In genomic region chr4:87985887-87986200, GRCh38 we compare ENCODE assay signal across 10 cellular contexts. TPM values are rescaled to one million over a fixed set of nuclear protein-coding genes. Genes with fewer than 3 reads are reported as not detected.
DNase-seq lines count a peak whose midpoint lies in the region; ATAC-seq, FAIRE-seq and TF ChIP-seq lines count a peak whose summit lies in the region.
"Had no signal": no experiment of that assay in that cellular context is flagged by ENCODE, and none has a peak within 500 bp of the region (broad histone marks: within the 10 kb centered on the region; RNA-seq: fewer than 3 reads in every experiment).

No MANE protein-coding gene starts in this region.

- no peaks in the 10 kb centered on the region for H3K9me3 Mint-ChIP-seq in CD4-positive, alpha-beta T cell
- H3K9me3 Mint-ChIP-seq in type B pancreatic cell: no peaks in the 10 kb centered on the region

- H2AFZ ChIP-seq in KMS-11 (ENCODE audit: low read depth): peak overlapping the region; percentile 24; the same call in 1 of the 2 replicates
- peak overlapping the region; percentile 48; the same call in 1 of the 2 replicates for H2AFZ ChIP-seq in H1 (ENCODE audit: low read length)

- CTCF ChIA-PET in CD4-positive, alpha-beta T cell (lab: Charles Lee): interaction anchor here (0.5 to 1.1 kb wide), 2 partner anchors 30 to 825 kb away, joined by 3 read pairs; no protein-coding TSS in a partner anchor
- CTCF ChIA-PET in H1 (lab: Charles Lee; ENCODE audit: partially characterized antibody): interaction anchor here (0.7 to 3.7 kb wide), 26 partner anchors 8 to 226 kb away, joined by 3 to 22 read pairs (median 4); partner anchors contain the start of gene SPP1

- H3K79me1 ChIP-seq in H1 (ENCODE audit: low read depth, low read length): no peaks in the 10 kb centered on the region

- H3K18ac ChIP-seq in H1 (ENCODE audit: extremely low read depth, low read length): no peak overlapping the region

- intact Hi-C loops in CD4-positive, alpha-beta T cell (cut with DNase I, micrococcal nuclease): no loop called here
- intact Hi-C loops in ovary (cut with DNase I): no loop called here

- peaks cover 17% of the 10 kb centered on the region for H3K27me3 Mint-ChIP-seq in CD4-positive, alpha-beta T cell
- H3K27me3 Mint-ChIP-seq in type B pancreatic cell: no peaks in the 10 kb centered on the region

- no peaks in the 10 kb centered on the region for H3K9me3 ChIP-seq in CD4-positive, alpha-beta T cell (ENCODE audit: control insufficient read depth, low read length)
- H3K9me3 ChIP-seq in H1 (ENCODE audit: insufficient read depth in 2 of 2, low read depth in 1 of 2, low read length in 1 of 2): no peaks in the 10 kb centered on the region
- H3K9me3 ChIP-seq in ovary: no peaks in the 10 kb centered on the region

- TF ChIP-seq EP300 in H1 (IDR thresholded peaks at IDR 0.05; ENCODE audit: borderline replicate concordance in 1 of 2, low read depth in 2 of 2, low read length in 2 of 2) (no peak), ovary (IDR thresholded peaks at IDR 0.05) (no peak)

- H4K5ac ChIP-seq in H1 (ENCODE audit: insufficient read length, low read depth, low read length): no peak overlapping the region

- WGBS in H1 (ENCODE audit: extremely low coverage in 1 of 2, insufficient coverage in 1 of 2, insufficient read length in 1 of 2, insufficient replicate concordance in 2 of 2, low coverage in 1 of 2, low lambda C conversion rate in 2 of 2, missing lambda C conversion rate in 1 of 2), 2 experiments: 57% methylated on average over 4 of the region's 4 CpGs; no CpG with 5 or more reads in 1 of the 2 experiments
- 54 to 75% (median 61%) methylated on average over 4 of the region's 4 CpGs for WGBS in ovary, 3 donors

- no peak overlapping the region for H3K4me3 Mint-ChIP-seq in CD4-positive, alpha-beta T cell
- no peak overlapping the region for H3K4me3 Mint-ChIP-seq in type B pancreatic cell

- H2BK12ac ChIP-seq in H1 (ENCODE audit: low read depth, low read length): no peak overlapping the region

- POLR2A ChIA-PET in CD4-positive, alpha-beta T cell (lab: Charles Lee): no interaction called here
- POLR2A ChIA-PET in H1 (lab: Charles Lee; ENCODE audit: partially characterized antibody): interaction anchor here (1.0 to 1.8 kb wide), 7 partner anchors 12 to 84 kb away, joined by 3 to 6 read pairs (median 4); no protein-coding TSS in a partner anchor

- no peak overlapping the region for H3K4me3 ChIP-seq in KMS-11 (IDR thresholded peaks at IDR 0.05; ENCODE audit: insufficient read depth, low read depth, low read length)
- H3K4me3 ChIP-seq in H1 (ENCODE audit: extremely low read depth in 1 of 4, insufficient read depth in 2 of 4, low read depth in 3 of 4, low read length in 4 of 4): no peak overlapping the region
- H3K4me3 ChIP-seq in ovary: no peak overlapping the region

- H4K20me1 ChIP-seq in KMS-11 (ENCODE audit: insufficient read depth): no peaks in the 10 kb centered on the region
- no peaks in the 10 kb centered on the region for H4K20me1 ChIP-seq in H1 (replicated peaks in 1 of 2; ENCODE audit: control insufficient read depth in 1 of 2, insufficient read depth in 2 of 2, low read length in 2 of 2)

- TF ChIP-seq POLR2A in H1 (IDR thresholded peaks at IDR 0.05; ENCODE audit: control extremely low read depth in 1 of 2, low read depth in 2 of 2, low read length in 2 of 2) (no peak), ovary (IDR thresholded peaks at IDR 0.05) (no peak)

- no peaks in the 10 kb centered on the region for H3K36me3 ChIP-seq in KMS-11 (ENCODE audit: insufficient read depth)
- H3K36me3 ChIP-seq in H1 (ENCODE audit: control insufficient read depth in 2 of 4, insufficient read depth in 4 of 4, low read length in 3 of 4): no peaks in the 10 kb centered on the region
- no peaks in the 10 kb centered on the region for H3K36me3 ChIP-seq in ovary

- TF ChIP-seq CTCF in CD4-positive, alpha-beta T cell (IDR thresholded peaks at IDR 0.05): peak; percentile 5
- TF ChIP-seq CTCF in KMS-11 (conservative IDR thresholded peaks at IDR 0.05; ENCODE audit: low read depth, low read length) (peak; percentile 35; the same call in 1 of the 2 replicates), H1 (IDR thresholded peaks at IDR 0.05; ENCODE audit: control extremely low read depth in 1 of 3, insufficient read depth in 1 of 3, low read depth in 1 of 3, low read length in 3 of 3) (no peak), type B pancreatic cell (conservative IDR thresholded peaks at IDR 0.05) (peak; percentile 5), ovary (IDR thresholded peaks at IDR 0.05) (no peak)

- H3K79me2 ChIP-seq in KMS-11 (ENCODE audit: insufficient read depth, low read depth) (no peaks in the 10 kb centered on the region), H1 (ENCODE audit: control insufficient read depth in 1 of 2, insufficient read depth in 2 of 2, low read length in 2 of 2) (no peaks in the 10 kb centered on the region)

- TF ChIP-seq RAD21 in H1 (IDR thresholded peaks at IDR 0.05 in 1 of 2, conservative IDR thresholded peaks at IDR 0.05 in 1 of 2; ENCODE audit: low read depth in 2 of 2, low read length in 2 of 2): no peak

- H2AK5ac ChIP-seq in H1 (ENCODE audit: low read depth, low read length): no peak overlapping the region

- H3K27ac ChIP-seq in CD4-positive, alpha-beta T cell (ENCODE audit: low read depth, low read length): no peak overlapping the region
- H3K27ac ChIP-seq in KMS-11 (no peak overlapping the region), H1 (ENCODE audit: low read depth, low read length) (no peak overlapping the region), ovary (no peak overlapping the region)

- H3K36me3 Mint-ChIP-seq in CD4-positive, alpha-beta T cell (ENCODE audit: low read depth): no peaks in the 10 kb centered on the region
- no peaks in the 10 kb centered on the region for H3K36me3 Mint-ChIP-seq in type B pancreatic cell

- H3K4me1 Mint-ChIP-seq in CD4-positive, alpha-beta T cell (ENCODE audit: low read depth): no peaks in the 10 kb centered on the region
- H3K4me1 Mint-ChIP-seq in type B pancreatic cell (ENCODE audit: unreplicated experiment): no peaks in the 10 kb centered on the region

- peaks cover 4% of the 10 kb centered on the region for H3K27me3 ChIP-seq in CD4-positive, alpha-beta T cell (ENCODE audit: control insufficient read depth, insufficient read depth, low read length)
- H3K27me3 ChIP-seq in KMS-11 (ENCODE audit: insufficient read depth, low read depth) (no peaks in the 10 kb centered on the region), H1 (replicated peaks in 1 of 4; ENCODE audit: control insufficient read depth in 3 of 4, extremely low read depth in 1 of 4, insufficient read depth in 3 of 4, low read length in 3 of 4) (no peaks in the 10 kb centered on the region), ovary (peaks cover 1% of the 10 kb centered on the region)

- no peak overlapping the region for H3K4ac ChIP-seq in H1 (replicated peaks; ENCODE audit: insufficient read length, low read depth, low read length)

- DNase-seq in CD4-positive, alpha-beta T cell: no peak
- DNase-seq in H1 (ENCODE audit: low read depth in 1 of 2, low spot score in 2 of 2) (no peak), type B pancreatic cell (ENCODE audit: extremely low spot score, unreplicated experiment) (no peak), DMS153 (lab: John Stamatoyannopoulos, UW) (no peak), ovary (no peak)
- DNase-seq: NCI-H446 treated with DMSO at 0.1 percent for 48 hours, SIG-M5 had no signal

- no peak overlapping the region for H3K14ac ChIP-seq in H1 (ENCODE audit: insufficient read length)

- H3K56ac ChIP-seq in H1 (replicated peaks; ENCODE audit: insufficient read length, low read depth, low read length): no peak overlapping the region

- no peak overlapping the region for H3K23ac ChIP-seq in H1 (ENCODE audit: insufficient read length)

- no peak overlapping the region for H4K91ac ChIP-seq in H1 (replicated peaks; ENCODE audit: insufficient read length, low read length)

- H3K4me1 ChIP-seq in KMS-11 (ENCODE audit: low read depth, poor library complexity, severe bottlenecking) (no peaks in the 10 kb centered on the region), H1 (replicated peaks in 1 of 4; ENCODE audit: control insufficient read depth in 3 of 4, insufficient read depth in 4 of 4, low read length in 3 of 4) (peaks cover 0 to 5% (median under 1%) of the 10 kb centered on the region in 4 experiments; a peak in 3 of 7 replicates), ovary (ENCODE audit: insufficient read depth) (no peaks in the 10 kb centered on the region)

- H3K4me2 ChIP-seq in KMS-11: no peak overlapping the region
- H3K4me2 ChIP-seq in H1 (ENCODE audit: insufficient read depth in 1 of 2, low read depth in 2 of 2, low read length in 2 of 2): no peak overlapping the region

- no peak overlapping the region for H2BK20ac ChIP-seq in H1 (ENCODE audit: low read length)

- no peak overlapping the region for H3K27ac Mint-ChIP-seq in CD4-positive, alpha-beta T cell
- no peak overlapping the region for H3K27ac Mint-ChIP-seq in type B pancreatic cell

- no peak overlapping the region for H2BK5ac ChIP-seq in H1 (ENCODE audit: low read depth, low read length)

- ATAC-seq in CD4-positive, alpha-beta T cell (ENCODE audit: poor library complexity): no peak
- no peak for ATAC-seq in HG03354 (IDR thresholded peaks at IDR 0.05; ENCODE audit: poor library complexity, severe bottlenecking, unreplicated experiment)

- no peak overlapping the region for H3K9ac ChIP-seq in KMS-11
- no peak overlapping the region for H3K9ac ChIP-seq in H1 (replicated peaks in 1 of 4; ENCODE audit: extremely low read depth in 1 of 4, low read depth in 3 of 4, low read length in 3 of 4)

- no peak for FAIRE-seq in H1 (lab: Jason Lieb, UNC)

- H4K8ac ChIP-seq in H1 (ENCODE audit: extremely low read depth, insufficient read depth, low read length): no peak overlapping the region

- H3K23me2 ChIP-seq in H1 (ENCODE audit: low read depth, low read length): no peaks in the 10 kb centered on the region

- H2BK120ac ChIP-seq in H1 (replicated peaks; ENCODE audit: low read depth, low read length): no peak overlapping the region

- no peak overlapping the region for H2BK15ac ChIP-seq in H1 (ENCODE audit: low read length)

RNA-seq across cellular contexts. Expression of gene SPP1, which starts 10.3 kb away (rescaled TPM):
- total RNA-seq in CD4-positive, alpha-beta T cell: not detected
- total RNA-seq in H1 (2021; fragmentation: NEBNext Ultra II Directional; extraction: Animal tissue kit (Norgen Biotek cat#: 25700)): 22.3 and 26.5 TPM in 2 replicates
- polyA plus RNA-seq in H1 (2011; rRNA removed) (10.1 and 13.7 TPM in 2 replicates), ovary (10 to 100 TPM; 20.8 to 23.7 TPM)
- polyA plus RNA-seq in H1 (2011; cell fraction: cytosol; rRNA removed): 13.1 TPM
- 18.0 TPM for polyA plus RNA-seq in H1 (2011; cell fraction: nucleus; rRNA removed)
- 10.5 to 20.8 TPM (median 13.8 TPM) in 4 replicates for polyA plus RNA-seq in H1 (2012, experiment 1 of 2)
- polyA plus RNA-seq in H1 (2012, experiment 2 of 2): 1.6 TPM
- 85.8 TPM for polyA plus RNA-seq in H1 (2013, experiment 1 of 2)
- polyA plus RNA-seq in H1 (2013, experiment 2 of 2): 106 TPM
- 19.6 and 21.0 TPM in 2 replicates for polyA minus RNA-seq in H1 (2011; rRNA and poly(A)+ RNA removed)
- 5.9 TPM for polyA minus RNA-seq in H1 (2011; cell fraction: cytosol; rRNA and poly(A)+ RNA removed)
- polyA minus RNA-seq in H1 (2011; cell fraction: nucleus; rRNA and poly(A)+ RNA removed): 7.3 TPM
- total RNA-seq in type B pancreatic cell (ENCODE audit: low replicate concordance) (375 and 445 TPM in 2 replicates), ovary (10 to 100 TPM in 6 of 7 donors, 1 to 10 TPM in 1; 5.6 to 88.7 (median 25.6) TPM)
- total RNA-seq: MCF 10A had no signal

RNA-seq across cellular contexts. Expression of gene PKD2, which starts 21.6 kb away (rescaled TPM):
- total RNA-seq in CD4-positive, alpha-beta T cell: 1 to 10 TPM; 4.1 to 4.3 TPM
- total RNA-seq in H1 (2021; fragmentation: NEBNext Ultra II Directional; extraction: Animal tissue kit (Norgen Biotek cat#: 25700)): 29.4 and 32.0 TPM in 2 replicates
- polyA plus RNA-seq in H1 (2011; rRNA removed) (10.4 and 16.0 TPM in 2 replicates), ovary (10 to 100 TPM; 35.7 to 63.5 TPM)
- 28.6 TPM for polyA plus RNA-seq in H1 (2011; cell fraction: cytosol; rRNA removed)
- 18.6 TPM for polyA plus RNA-seq in H1 (2011; cell fraction: nucleus; rRNA removed)
- 34.6 to 43.2 TPM (median 39.0 TPM) in 4 replicates for polyA plus RNA-seq in H1 (2012, experiment 1 of 2)
- 2.2 TPM for polyA plus RNA-seq in H1 (2012, experiment 2 of 2)
- polyA plus RNA-seq in H1 (2013, experiment 1 of 2): 28.4 TPM
- 28.6 TPM for polyA plus RNA-seq in H1 (2013, experiment 2 of 2)
- polyA minus RNA-seq in H1 (2011; rRNA and poly(A)+ RNA removed): 41.7 and 57.9 TPM in 2 replicates
- 19.6 TPM for polyA minus RNA-seq in H1 (2011; cell fraction: cytosol; rRNA and poly(A)+ RNA removed)
- 56.0 TPM for polyA minus RNA-seq in H1 (2011; cell fraction: nucleus; rRNA and poly(A)+ RNA removed)
- total RNA-seq in type B pancreatic cell (ENCODE audit: low replicate concordance) (47.5 and 54.5 TPM in 2 replicates), ovary (10 to 100 TPM; 43.4 to 66.9 (median 52.5) TPM)

Comparison
In these comparisons a context has a peak if more than half of its experiments do, and no peak if none do; other contexts are left out.
1. CTCF ChIP-seq: peak in CD4-positive, alpha-beta T cell (single experiment), KMS-11 (single experiment) and type B pancreatic cell (single experiment); none in H1 (0 of 3) and ovary (0 of 3).
2. RNA of gene SPP1, which starts 10.3 kb away (total RNA-seq): 375 to 445 TPM in type B pancreatic cell, 22.3 to 26.5 TPM in H1 and 5.6 to 88.7 TPM in ovary; not detected in CD4-positive, alpha-beta T cell; every median in the first group is over 4 times any median in the second.